Comparison of ENCODE assay signal across 16 cellular contexts in genomic region chr7:47350425-47350824, GRCh38.
"Had no signal": no experiment of that assay in that cellular context is flagged by ENCODE, and none has a peak within 500 bp of the region (broad histone marks: within the 10 kb centered on the region; RNA-seq: fewer than 3 reads in every experiment).

No MANE protein-coding gene starts in this region.

- DNase-seq: activated CD4-positive, alpha-beta memory T cell treated with anti-CD3 and anti-CD28 coated beads for 36 hours; activated CD4-positive, alpha-beta T cell treated with anti-CD3 and anti-CD28 coated beads for 48 hours; activated CD4-positive, CD25-positive, alpha-beta regulatory T cell; activated gamma-delta T cell; activated naive CD4-positive, alpha-beta T cell treated with anti-CD3 and anti-CD28 coated beads, Interleukin-2, amount 50 U/mL, for 16 hours; activated naive CD8-positive, alpha-beta T cell treated with anti-CD3 and anti-CD28 coated beads, Interleukin-2, amount 50 U/mL, for 24 hours; effector CD8-positive, alpha-beta T cell; hypothalamus; retina; stimulated activated CD4-positive, alpha-beta T cell treated with anti-CD3 and anti-CD28 coated beads, Interleukin-4, amount 100 ng/mL, for 24 hours; T1000; tibial artery had no signal

- H3K4me3 ChIP-seq: cardiac muscle cell, tibial artery, uterus had no signal

- H3K27ac Mint-ChIP-seq: activated CD4-positive, alpha-beta memory T cell treated with anti-CD3 and anti-CD28 coated beads for 36 hours; activated naive CD8-positive, alpha-beta T cell treated with anti-CD3 and anti-CD28 coated beads, Interleukin-2, amount 50 U/mL, for 24 hours; dendritic cell treated with granulocyte-macrophage colony-stimulating factor and Interleukin-4, amounts not matched to agents 40 ng/mL and 50 ng/mL, for 4 days; stimulated activated naive CD8-positive, alpha-beta T cell treated with anti-CD3 and anti-CD28 coated beads, Interleukin-15, Interleukin-2, amounts not matched to agents 100 ng/mL and 50 ng/mL, for 24 hours had no signal

- H3K9me3 ChIP-seq: tibial artery, uterus had no signal

- H3K36me3 Mint-ChIP-seq: activated CD4-positive, alpha-beta memory T cell treated with anti-CD3 and anti-CD28 coated beads for 36 hours had no signal

- H3K4me1 ChIP-seq: tibial artery, uterus had no signal

- H3K4me3 Mint-ChIP-seq: activated CD4-positive, alpha-beta memory T cell treated with anti-CD3 and anti-CD28 coated beads for 36 hours; activated naive CD8-positive, alpha-beta T cell treated with anti-CD3 and anti-CD28 coated beads, Interleukin-2, amount 50 U/mL, for 24 hours; dendritic cell treated with granulocyte-macrophage colony-stimulating factor and Interleukin-4, amounts not matched to agents 40 ng/mL and 50 ng/mL, for 4 days; stimulated activated naive CD8-positive, alpha-beta T cell treated with anti-CD3 and anti-CD28 coated beads, Interleukin-15, Interleukin-2, amounts not matched to agents 100 ng/mL and 50 ng/mL, for 24 hours had no signal

- H3K27me3 ChIP-seq: cardiac muscle cell, tibial artery, uterus had no signal

- H3K4me1 Mint-ChIP-seq: activated naive CD8-positive, alpha-beta T cell treated with anti-CD3 and anti-CD28 coated beads, Interleukin-2, amount 50 U/mL, for 24 hours had no signal

- H3K9me3 Mint-ChIP-seq: activated CD4-positive, alpha-beta memory T cell treated with anti-CD3 and anti-CD28 coated beads for 36 hours; activated naive CD8-positive, alpha-beta T cell treated with anti-CD3 and anti-CD28 coated beads, Interleukin-2, amount 50 U/mL, for 24 hours; dendritic cell treated with granulocyte-macrophage colony-stimulating factor and Interleukin-4, amounts not matched to agents 40 ng/mL and 50 ng/mL, for 4 days; stimulated activated naive CD8-positive, alpha-beta T cell treated with anti-CD3 and anti-CD28 coated beads, Interleukin-15, Interleukin-2, amounts not matched to agents 100 ng/mL and 50 ng/mL, for 24 hours had no signal

- H3K27ac ChIP-seq: cardiac muscle cell, tibial artery, uterus had no signal

- H3K27me3 Mint-ChIP-seq: activated CD4-positive, alpha-beta memory T cell treated with anti-CD3 and anti-CD28 coated beads for 36 hours; activated naive CD8-positive, alpha-beta T cell treated with anti-CD3 and anti-CD28 coated beads, Interleukin-2, amount 50 U/mL, for 24 hours; dendritic cell treated with granulocyte-macrophage colony-stimulating factor and Interleukin-4, amounts not matched to agents 40 ng/mL and 50 ng/mL, for 4 days; stimulated activated naive CD8-positive, alpha-beta T cell treated with anti-CD3 and anti-CD28 coated beads, Interleukin-15, Interleukin-2, amounts not matched to agents 100 ng/mL and 50 ng/mL, for 24 hours had no signal

- H3K36me3 ChIP-seq: cardiac muscle cell, tibial artery, uterus had no signal

- ATAC-seq: activated naive CD8-positive, alpha-beta T cell treated with anti-CD3 and anti-CD28 coated beads, Interleukin-2, amount 50 U/mL, for 24 hours had no signal
